In genomic region chr7:102390697-102391484, GRCh38 we compare ENCODE assay signal across 9 cellular contexts. TPM values are rescaled to one million over a fixed set of nuclear protein-coding genes. Genes with fewer than 3 reads are reported as not detected.
DNase-seq lines count a peak whose midpoint lies in the region; ATAC-seq and TF ChIP-seq lines count a peak whose summit lies in the region.
"Had no signal": no experiment of that assay in that cellular context is flagged by ENCODE, and none has a peak within 500 bp of the region (broad histone marks: within the 10 kb centered on the region; RNA-seq: fewer than 3 reads in every experiment).

No MANE protein-coding gene starts in this region.

- H3K4me3 ChIP-seq in GM06990 (replicated peaks; ENCODE audit: low read depth, low read length) (no peak overlapping the region), MM.1S (ENCODE audit: low read length) (no peak overlapping the region), SK-N-SH (ENCODE audit: low read depth in 2 of 2, low read length in 1 of 2) (no peak overlapping the region)

- no peak for TF ChIP-seq EP300 in SK-N-SH (IDR thresholded peaks at IDR 0.05; ENCODE audit: borderline replicate concordance in 1 of 2, low read depth in 1 of 2, low read length in 1 of 2)

- POLR2A ChIA-PET in SK-N-SH (lab: Yijun Ruan, JAX), result interaction anchor here (0.8 to 1.1 kb wide), 2 partner anchors 102 to 112 kb away, joined by 3 read pairs; no protein-coding TSS in a partner anchor

- peaks cover 18% of the 10 kb centered on the region for H3F3A ChIP-seq in MM.1S (ENCODE audit: insufficient read depth, low read length)
- peaks cover 35% of the 10 kb centered on the region for H3F3A ChIP-seq in SK-N-SH (replicated peaks; ENCODE audit: insufficient read depth)

- peak; percentile 99 for TF ChIP-seq RAD21 in SK-N-SH (IDR thresholded peaks at IDR 0.05; ENCODE audit: low read length)

- DNase-seq in GM06990 (ENCODE audit: extremely low read depth, insufficient read length) (peak; percentile 64), MM.1S (peak; percentile 72), SK-N-SH (peak; percentile 91), Right ventricle myocardium inferior (ENCODE audit: missing footprints) (peak; percentile 85), posterior vena cava (ENCODE audit: low spot score) (peak; percentile 93), ureter (ENCODE audit: low spot score) (peak; percentile 82)
- DNase-seq in activated naive CD4-positive, alpha-beta T cell treated with anti-CD3 and anti-CD28 coated beads, Interleukin-2, amount 50 U/mL, for 72 hours (ENCODE audit: low spot score in 2 of 2), result peak; percentile 72

- no peak overlapping the region for H3K27ac Mint-ChIP-seq in activated naive CD4-positive, alpha-beta T cell treated with anti-CD3 and anti-CD28 coated beads, Interleukin-2, amount 50 U/mL, for 72 hours

- H2AFZ ChIP-seq in MM.1S (ENCODE audit: low read length) (no peak overlapping the region), SK-N-SH (ENCODE audit: low read depth) (no peak overlapping the region)

- H3K27me3 ChIP-seq in GM06990 (replicated peaks; ENCODE audit: control insufficient read depth, insufficient read depth, low read length), result no peaks in the 10 kb centered on the region
- H3K27me3 ChIP-seq in MM.1S (replicated peaks; ENCODE audit: insufficient read depth, low read length), result no peaks in the 10 kb centered on the region
- no peaks in the 10 kb centered on the region for H3K27me3 ChIP-seq in SK-N-SH (ENCODE audit: insufficient read depth)

- TF ChIP-seq CTCF in GM06990 (IDR thresholded peaks at IDR 0.05; ENCODE audit: insufficient read depth, low read length, poor library complexity, severe bottlenecking) (peak; percentile 90), MM.1S (IDR thresholded peaks at IDR 0.05; ENCODE audit: low read length) (peak; percentile 90), SK-N-SH (IDR thresholded peaks at IDR 0.05) (peak; percentile 99)

- H3K79me2 ChIP-seq in MM.1S (ENCODE audit: low read length) (peaks cover 23% of the 10 kb centered on the region), SK-N-SH (ENCODE audit: insufficient read depth) (no peaks in the 10 kb centered on the region; the same call in 1 of the 2 replicates)

- no peaks in the 10 kb centered on the region for H3K9me3 Mint-ChIP-seq in activated naive CD4-positive, alpha-beta T cell treated with anti-CD3 and anti-CD28 coated beads, Interleukin-2, amount 50 U/mL, for 72 hours

- H3K4me2 ChIP-seq in MM.1S (ENCODE audit: low read depth, low read length) (no peak overlapping the region), SK-N-SH (no peak overlapping the region)

- H4K20me1 ChIP-seq in MM.1S (ENCODE audit: insufficient read depth, low read length) (no peaks in the 10 kb centered on the region), SK-N-SH (ENCODE audit: insufficient read depth) (no peaks in the 10 kb centered on the region)

- H3K9me3 ChIP-seq in MM.1S (replicated peaks; ENCODE audit: insufficient read depth, low read length) (no peaks in the 10 kb centered on the region), SK-N-SH (no peaks in the 10 kb centered on the region)

- no peaks in the 10 kb centered on the region for H3K9me2 ChIP-seq in MM.1S (replicated peaks; ENCODE audit: insufficient read depth, low read length)
- H3K9me2 ChIP-seq in SK-N-SH, result no peaks in the 10 kb centered on the region

- CTCF ChIA-PET in SK-N-SH (lab: Yijun Ruan, JAX), result interaction anchor here (0.6 to 18.3 kb wide), 26 partner anchors 10 to 854 kb away, joined by 3 to 421 read pairs (median 4); partner anchors contain the start of genes ALKBH4, LRWD1 and SH2B2

- H3K27ac ChIP-seq in MM.1S (ENCODE audit: low read length) (no peak overlapping the region), SK-N-SH (ENCODE audit: low read depth in 2 of 2, low read length in 1 of 2) (no peak overlapping the region)
- H3K27ac ChIP-seq: epithelial cell of prostate had no signal

- H3K4me1 ChIP-seq in MM.1S (ENCODE audit: low read length), result peaks cover 25% of the 10 kb centered on the region
- peaks cover 0 to 2% of the 10 kb centered on the region in 2 experiments; a peak in 1 of 4 replicates for H3K4me1 ChIP-seq in SK-N-SH (ENCODE audit: control insufficient read depth in 1 of 2, insufficient read depth in 2 of 2, low read depth in 1 of 2, low read length in 1 of 2)

- WGBS in SK-N-SH (ENCODE audit: low lambda C conversion rate), result 74% methylated on average over 9 of the region's 12 CpGs

- intact Hi-C loops in Right ventricle myocardium inferior (cut with DNase I) (loop anchor here (1.0 to 10.0 kb wide), 2 partner anchors 112 to 846 kb away; no protein-coding TSS in a partner anchor), posterior vena cava (cut with DNase I) (loop anchor here in 1 of 2 donors (2.0 kb wide), 1 partner anchor 110 kb away; no protein-coding TSS in a partner anchor)

- peaks cover 0 to 8% of the 10 kb centered on the region in 2 donors for H3K36me3 Mint-ChIP-seq in activated naive CD4-positive, alpha-beta T cell treated with anti-CD3 and anti-CD28 coated beads, Interleukin-2, amount 50 U/mL, for 72 hours

- H3K9ac ChIP-seq in MM.1S (ENCODE audit: low read length) (no peak overlapping the region), SK-N-SH (no peak overlapping the region)

- peaks cover 5% of the 10 kb centered on the region for H3K36me3 ChIP-seq in GM06990 (ENCODE audit: control insufficient read depth, insufficient read depth, low read length)
- no peaks in the 10 kb centered on the region for H3K36me3 ChIP-seq in MM.1S (replicated peaks; ENCODE audit: insufficient read depth, low read length)
- peaks cover 9 to 36% of the 10 kb centered on the region in 2 experiments for H3K36me3 ChIP-seq in SK-N-SH (replicated peaks in 1 of 2; ENCODE audit: control insufficient read depth in 1 of 2, insufficient read depth in 2 of 2, low read length in 1 of 2)

- peak; percentile 78 to 89 for ATAC-seq in activated naive CD4-positive, alpha-beta T cell treated with anti-CD3 and anti-CD28 coated beads, Interleukin-2, amount 50 U/mL, for 72 hours
- ATAC-seq in Right ventricle myocardium inferior (peak; percentile 85), HG03139 (IDR thresholded peaks at IDR 0.05; ENCODE audit: unreplicated experiment) (no peak)

TF ChIP-seq in SK-N-SH, 30 proteins besides CTCF, POLR2A, EP300 and RAD21:
- TF ChIP-seq POLR2AphosphoS5 (IDR thresholded peaks at IDR 0.05; ENCODE audit: low read depth, low read length) (no peak), FOSL2 (IDR thresholded peaks at IDR 0.05; ENCODE audit: borderline replicate concordance, low read depth) (no peak), NRF1 (IDR thresholded peaks at IDR 0.05; ENCODE audit: low read depth, low read length) (0 out of 2 replicates have a peak, but pooled peaks have one; percentile 25), MXI1 (IDR thresholded peaks at IDR 0.05; ENCODE audit: low read depth, low read length) (peak; percentile 57; the same call in 1 of the 2 replicates), SMC3 (IDR thresholded peaks at IDR 0.05; ENCODE audit: low read depth, low read length) (peak; percentile 99)

RNA-seq across cellular contexts. Expression of gene PRKRIP1, which starts 5.3 kb away (rescaled TPM):
- polyA plus RNA-seq in SK-N-SH (2012; rRNA removed), result 41.2 and 55.0 TPM in 2 replicates
- polyA plus RNA-seq in SK-N-SH (2012; cell fraction: cytosol; rRNA removed), result 27.2 and 30.5 TPM in 2 replicates
- 216 and 262 TPM in 2 replicates for polyA plus RNA-seq in SK-N-SH (2012; cell fraction: nucleus; rRNA removed)
- 10 to 100 TPM; 22.9 to 42.3 TPM for total RNA-seq in activated naive CD4-positive, alpha-beta T cell treated with anti-CD3 and anti-CD28 coated beads, Interleukin-2, amount 50 U/mL, for 72 hours
- 10.6 TPM for total RNA-seq in Right ventricle myocardium inferior
- total RNA-seq in posterior vena cava, result 10 to 100 TPM; 13.8 to 13.9 TPM
- 22.8 TPM for total RNA-seq in ureter

RNA-seq across cellular contexts. Expression of gene SPDYE6, which starts 34.6 kb away (rescaled TPM):
- not detected in 2 replicates for polyA plus RNA-seq in SK-N-SH (2012; rRNA removed)
- polyA plus RNA-seq in SK-N-SH (2012; cell fraction: cytosol; rRNA removed), result not detected in 2 replicates
- polyA plus RNA-seq in SK-N-SH (2012; cell fraction: nucleus; rRNA removed), result not detected in 2 replicates
- total RNA-seq in activated naive CD4-positive, alpha-beta T cell treated with anti-CD3 and anti-CD28 coated beads, Interleukin-2, amount 50 U/mL, for 72 hours, result not detected
- not detected for total RNA-seq in Right ventricle myocardium inferior
- total RNA-seq in posterior vena cava, result not detected
- total RNA-seq in ureter, result not detected

RNA-seq across cellular contexts. Expression of gene ORAI2, which starts 42.5 kb away (rescaled TPM):
- 78.7 and 85.8 TPM in 2 replicates for polyA plus RNA-seq in SK-N-SH (2012; rRNA removed)
- polyA plus RNA-seq in SK-N-SH (2012; cell fraction: cytosol; rRNA removed), result 45.2 and 61.9 TPM in 2 replicates
- polyA plus RNA-seq in SK-N-SH (2012; cell fraction: nucleus; rRNA removed), result 38.0 and 52.2 TPM in 2 replicates
- total RNA-seq in activated naive CD4-positive, alpha-beta T cell treated with anti-CD3 and anti-CD28 coated beads, Interleukin-2, amount 50 U/mL, for 72 hours, result 10 to 100 TPM; 25.8 to 26.7 TPM
- 3.0 TPM for total RNA-seq in Right ventricle myocardium inferior
- total RNA-seq in posterior vena cava, result 10 to 100 TPM; 13.0 to 17.5 TPM
- total RNA-seq in ureter, result 19.7 TPM
